ENCODE assay signal across 23 cellular contexts in genomic region chr4:21013501-21013900, GRCh38.
DNase-seq lines count a peak whose midpoint lies in the region; ATAC-seq, FAIRE-seq and TF ChIP-seq lines count a peak whose summit lies in the region.
"Had no signal": no experiment of that assay in that cellular context is flagged by ENCODE, and none has a peak within 500 bp of the region (broad histone marks: within the 10 kb centered on the region; RNA-seq: fewer than 3 reads in every experiment).

No MANE protein-coding gene starts in this region.

- H2BK12ac ChIP-seq in mesenchymal stem cell (ENCODE audit: low read length in 2 of 2), result no peak overlapping the region

- peak overlapping the region; percentile 51 for H3K9ac ChIP-seq in endothelial cell of umbilical vein (replicated peaks; ENCODE audit: extremely low read depth, insufficient read depth, low read length)
- H3K9ac ChIP-seq in mesenchymal stem cell (ENCODE audit: low read length), result no peak overlapping the region

- no peak overlapping the region for H2BK15ac ChIP-seq in mesenchymal stem cell (ENCODE audit: low read depth, poor library complexity, severe bottlenecking)

- no peaks in the 10 kb centered on the region for H3K9me1 ChIP-seq in endothelial cell of umbilical vein (replicated peaks; ENCODE audit: control insufficient read depth, extremely low read depth, insufficient read depth, low read length)

- H3K4me2 ChIP-seq in endothelial cell of umbilical vein (ENCODE audit: insufficient read depth, low read length), result peak overlapping the region; percentile 32
- H3K4me2 ChIP-seq in mesenchymal stem cell (ENCODE audit: low read length, poor library complexity, severe bottlenecking), result no peak overlapping the region

- no peaks in the 10 kb centered on the region for H3K79me2 ChIP-seq in endothelial cell of umbilical vein (ENCODE audit: control insufficient read depth, insufficient read depth, low read length)

- 100% methylated on average over 1 of the region's 1 CpG for WGBS in mesenchymal stem cell

- peak overlapping the region; percentile 89 for H3K27ac ChIP-seq in endothelial cell of umbilical vein (ENCODE audit: insufficient read depth, low read depth, low read length)
- H3K27ac ChIP-seq in mesenchymal stem cell (ENCODE audit: low read length, poor library complexity, severe bottlenecking), result peak overlapping the region; percentile 80
- H3K27ac ChIP-seq: C4-2B, SJCRH30 had no signal

- H3K23ac ChIP-seq in mesenchymal stem cell (ENCODE audit: low read length in 2 of 2), result no peak overlapping the region

- H3K18ac ChIP-seq in mesenchymal stem cell (ENCODE audit: low read depth in 1 of 2, low read length in 2 of 2), result no peak overlapping the region

- ATAC-seq in GM21723 (IDR thresholded peaks at IDR 0.05; ENCODE audit: unreplicated experiment) (no peak), GM21360 (IDR thresholded peaks at IDR 0.05; ENCODE audit: unreplicated experiment) (no peak)
- ATAC-seq: Panc1 had no signal

- no peak overlapping the region for H2BK120ac ChIP-seq in mesenchymal stem cell (ENCODE audit: low read depth, low read length)

- CTCF ChIA-PET in endothelial cell of umbilical vein (lab: Charles Lee), result interaction anchor here (0.6 to 1.3 kb wide), 2 partner anchors 171 to 240 kb away, joined by 3 to 6 read pairs; no protein-coding TSS in a partner anchor

- no peaks in the 10 kb centered on the region for H3K27me3 ChIP-seq in endothelial cell of umbilical vein (ENCODE audit: control insufficient read depth in 2 of 2, insufficient read depth in 2 of 2, low read length in 2 of 2)
- no peaks in the 10 kb centered on the region for H3K27me3 ChIP-seq in mesenchymal stem cell (ENCODE audit: control insufficient read depth in 1 of 2, insufficient read depth in 1 of 2, low read length in 2 of 2)
- H3K27me3 ChIP-seq: SJCRH30 had no signal

- H2BK5ac ChIP-seq in mesenchymal stem cell (ENCODE audit: low read depth, low read length, poor library complexity, severe bottlenecking), result no peak overlapping the region

- H3K4me1 ChIP-seq in endothelial cell of umbilical vein (ENCODE audit: control insufficient read depth, extremely low read depth, insufficient read depth, low read length), result peaks cover 31% of the 10 kb centered on the region
- H3K4me1 ChIP-seq in mesenchymal stem cell (ENCODE audit: control insufficient read depth, insufficient read depth, low read depth, low read length), result peaks cover 3% of the 10 kb centered on the region

- intact Hi-C loops in endothelial cell of umbilical vein (cut with micrococcal nuclease), result loop anchor here (1.0 to 2.0 kb wide), 4 partner anchors 51 to 756 kb away; no protein-coding TSS in a partner anchor

- dilution Hi-C loops in endothelial cell of umbilical vein (cut with MboI; ENCODE audit: extremely low pct_ligation_motif_present, low sequenced_read_pairs), result no loop called here

- peak; percentile 52 for FAIRE-seq in endothelial cell of umbilical vein (lab: Jason Lieb, UNC)
- FAIRE-seq: A204.1, D721Med had no signal

- no peaks in the 10 kb centered on the region for H3K79me1 ChIP-seq in mesenchymal stem cell (replicated peaks; ENCODE audit: low read length, poor library complexity, severe bottlenecking)

- no peaks in the 10 kb centered on the region for H4K20me1 ChIP-seq in endothelial cell of umbilical vein (replicated peaks; ENCODE audit: control insufficient read depth, extremely low read depth, insufficient read depth, low read length)

- H3K4me3 ChIP-seq in endothelial cell of umbilical vein (replicated peaks in 1 of 3; ENCODE audit: insufficient read depth in 1 of 3, low read depth in 1 of 3, low read length in 3 of 3), result no peak overlapping the region
- no peak overlapping the region for H3K4me3 ChIP-seq in mesenchymal stem cell (ENCODE audit: insufficient read depth in 1 of 2, low read depth in 1 of 2, low read length in 2 of 2)
- H3K4me3 ChIP-seq: SJCRH30 had no signal

- H3K36me3 ChIP-seq in endothelial cell of umbilical vein (ENCODE audit: control insufficient read depth in 2 of 2, extremely low read depth in 1 of 2, insufficient read depth in 2 of 2, low read length in 2 of 2), result no peaks in the 10 kb centered on the region
- no peaks in the 10 kb centered on the region for H3K36me3 ChIP-seq in mesenchymal stem cell (ENCODE audit: control insufficient read depth in 1 of 2, insufficient read depth in 2 of 2, low read depth in 1 of 2, low read length in 2 of 2)
- H3K36me3 ChIP-seq: SJCRH30 had no signal

- H3K4ac ChIP-seq in mesenchymal stem cell (ENCODE audit: low read depth in 1 of 2, low read length in 2 of 2), result no peak overlapping the region

- H3K14ac ChIP-seq in mesenchymal stem cell (ENCODE audit: low read length in 2 of 2), result no peak overlapping the region

- H4K8ac ChIP-seq in mesenchymal stem cell (ENCODE audit: low read length), result no peak overlapping the region

- TF ChIP-seq CTCF in endothelial cell of umbilical vein (IDR thresholded peaks at IDR 0.05; ENCODE audit: extremely low read depth in 1 of 2, insufficient read depth in 1 of 2, low read depth in 1 of 2, low read length in 2 of 2), result no peak

- TF ChIP-seq POLR2A in endothelial cell of umbilical vein (IDR thresholded peaks at IDR 0.05; ENCODE audit: low read depth, low read length), result no peak

- peak overlapping the region; percentile 26 for H2AK5ac ChIP-seq in mesenchymal stem cell (ENCODE audit: low read length, severe bottlenecking)

- H2AFZ ChIP-seq in endothelial cell of umbilical vein (ENCODE audit: low read depth, low read length) (peak overlapping the region; percentile 42), mesenchymal stem cell (ENCODE audit: low read depth, low read length) (no peak overlapping the region)

- H3K9me3 ChIP-seq in endothelial cell of umbilical vein (replicated peaks; ENCODE audit: control insufficient read depth, insufficient read depth, low read length) (no peaks in the 10 kb centered on the region), mesenchymal stem cell (ENCODE audit: control insufficient read depth, low read length) (peaks cover 5% of the 10 kb centered on the region)
- H3K9me3 ChIP-seq: SJCRH30 had no signal

- DNase-seq in HS-5 (ENCODE audit: low read depth) (peak; percentile 2), SK-MEL-5 (ENCODE audit: low read depth, low spot score) (peak; percentile 6), endothelial cell of umbilical vein (ENCODE audit: low read depth, low spot score) (peak; percentile 36), mesenchymal stem cell (no peak), HCEC 1CT (no peak)
- no peak for DNase-seq in activated effector memory CD4-positive, alpha-beta T cell treated with anti-CD3 and anti-CD28 coated beads, Interleukin-2, amount 50 U/mL, for 16 hours
- DNase-seq: CD8-positive, alpha-beta memory T cell; DMS79; H7; KBM-7; NCI-H1092; NCI-H1436 treated with DMSO at 0.1 percent for 48 hours; NCI-H1930; NCI-H510A treated with DMSO at 0.1 percent for 48 hours; NCI-H748 treated with DMSO at 0.1 percent for 48 hours; NK-92 treated with Interleukin-12 subunit alpha and Interleukin-12 subunit beta, amount 100 ng/mL, for 24 hours had no signal

- POLR2A ChIA-PET in endothelial cell of umbilical vein (lab: Charles Lee), result no interaction called here

- H4K91ac ChIP-seq in mesenchymal stem cell (ENCODE audit: low read length), result no peak overlapping the region

- no TSS peak for BruUV-seq in endothelial cell of umbilical vein (replicated peaks; lab: Mats Ljungman, UMichigan)

- in situ Hi-C loops in SK-MEL-5 (cut with HindIII; ENCODE audit: low pct_unique_long_range_greater_than_20kb, low sequenced_read_pairs), result no loop called here

TF ChIP-seq in endothelial cell of umbilical vein, 7 proteins besides CTCF, POLR2A, EP300 and RAD21:
- TF ChIP-seq GATA2 (IDR thresholded peaks at IDR 0.05; ENCODE audit: insufficient read depth, insufficient read length, low read depth, low read length) (no peak), FOS (IDR thresholded peaks at IDR 0.05; ENCODE audit: borderline replicate concordance, insufficient read depth, low read length) (peak; percentile 17)

Comparison
In these comparisons a context has a peak if more than half of its experiments do, and no peak if none do; other contexts are left out.
1. DNase-seq: peak in HS-5 (single experiment), SK-MEL-5 (single experiment) and endothelial cell of umbilical vein (single experiment); none in mesenchymal stem cell (single experiment), HCEC 1CT (single experiment) and activated effector memory CD4-positive, alpha-beta T cell treated with anti-CD3 and anti-CD28 coated beads, Interleukin-2, amount 50 U/mL, for 16 hours (single experiment).